ENCODE assay signal across 24 cellular contexts in the genomic region with DNA sequence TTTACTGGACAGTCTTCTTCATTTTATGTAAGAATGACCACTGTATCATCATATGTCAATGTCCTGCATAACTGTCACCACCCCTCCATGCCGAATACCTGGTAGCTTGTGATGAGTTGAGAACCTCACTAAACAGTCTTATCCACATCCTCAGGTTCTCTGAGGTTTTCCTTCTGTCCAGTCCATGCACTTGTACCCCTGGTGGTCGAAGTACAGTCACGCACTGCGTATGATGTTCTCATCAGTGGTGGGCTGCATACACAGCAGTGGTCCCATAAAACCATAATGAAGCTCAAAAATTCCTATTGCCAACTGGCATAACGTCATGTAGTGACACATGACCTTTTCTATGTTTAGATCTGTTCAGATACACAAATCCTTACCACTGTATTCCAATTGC. TPM values are rescaled to one million over a fixed set of nuclear protein-coding genes. Genes with fewer than 3 reads are reported as not detected.
DNase-seq lines count a peak whose midpoint lies in the region; ATAC-seq and TF ChIP-seq lines count a peak whose summit lies in the region.
"Had no signal": no experiment of that assay in that cellular context is flagged by ENCODE, and none has a peak within 500 bp of the region (broad histone marks: within the 10 kb centered on the region; RNA-seq: fewer than 3 reads in every experiment).

No MANE protein-coding gene starts in this region.

- TF ChIP-seq CTCF in GM12864 (IDR thresholded peaks at IDR 0.05; ENCODE audit: low read depth, low read length, missing control alignments), result peak; percentile 6
- peak; percentile 20 for TF ChIP-seq CTCF in fibroblast of pulmonary artery (IDR thresholded peaks at IDR 0.05; ENCODE audit: low read length, missing control alignments)
- no peak for TF ChIP-seq CTCF in coronary artery (IDR thresholded peaks at IDR 0.05)

- DNase-seq in T-helper 1 cell, result no peak
- DNase-seq in GM12864 (ENCODE audit: low read depth), result no peak
- DNase-seq in activated T-helper 2 cell treated with anti-CD3 and anti-CD28 coated beads, Interferon-gamma antibody, Interleukin-2, Interleukin-4, amounts not matched to agents 10 μg/mL and 5 μg/mL and 100 μg/mL, durations not matched to agents 14 hours and 24 hours and 36 hours (ENCODE audit: low spot score), result no peak
- DNase-seq in fibroblast of pulmonary artery (ENCODE audit: low read depth), result no peak
- no peak for DNase-seq in coronary artery (ENCODE audit: low spot score)
- no peak for DNase-seq in NCI-H1417 (lab: John Stamatoyannopoulos, UW)
- no peak for DNase-seq in naive thymus-derived CD8-positive, alpha-beta T cell
- DNase-seq: activated effector memory CD4-positive, alpha-beta T cell treated with Interleukin-2 at 50 U/mL for 16 hours; BE2C; Calu3; cortex of kidney; EL; foreskin keratinocyte; hypothalamus; lower lobe of right lung; NCI-H1436 treated with DMSO at 0.1 percent for 48 hours; NCI-H2171 treated with DMSO at 0.1 percent for 48 hours; right cardiac atrium; Right ventricle myocardium superior; stimulated activated naive CD4-positive, alpha-beta T cell; tibial artery had no signal

- H3K27ac ChIP-seq in coronary artery, result no peak overlapping the region
- H3K27ac ChIP-seq: 22Rv1, foreskin keratinocyte, lower lobe of right lung, tibial artery, VCaP had no signal

- H3K4me3 ChIP-seq in GM12864 (ENCODE audit: low read depth, low read length) (no peak overlapping the region), fibroblast of pulmonary artery (replicated peaks; ENCODE audit: low read depth, low read length) (no peak overlapping the region), coronary artery (no peak overlapping the region)
- H3K4me3 ChIP-seq: lower lobe of right lung, tibial artery had no signal

- H3K4me3 Mint-ChIP-seq in T-helper 1 cell treated with Interleukin-12 subunit alpha and Interleukin-12 subunit beta and Interleukin-4 antibody, amounts not matched to agents 30 μg/mL and 1 μg/mL, for 36 hours, result no peak overlapping the region
- no peak overlapping the region for H3K4me3 Mint-ChIP-seq in activated T-helper 2 cell treated with anti-CD3 and anti-CD28 coated beads, Interferon-gamma antibody, Interleukin-2, Interleukin-4, amounts not matched to agents 10 μg/mL and 5 μg/mL and 100 μg/mL, durations not matched to agents 14 hours and 24 hours and 36 hours (ENCODE audit: low read depth)
- H3K4me3 Mint-ChIP-seq in naive thymus-derived CD8-positive, alpha-beta T cell, result no peak overlapping the region

- ATAC-seq in naive thymus-derived CD8-positive, alpha-beta T cell, result no peak
- ATAC-seq: foreskin keratinocyte, lower lobe of right lung, right cardiac atrium had no signal

- H3K27ac Mint-ChIP-seq in T-helper 1 cell treated with Interleukin-12 subunit alpha and Interleukin-12 subunit beta and Interleukin-4 antibody, amounts not matched to agents 30 μg/mL and 1 μg/mL, for 36 hours, result peak overlapping the region; percentile 53
- peak overlapping the region; percentile 79 for H3K27ac Mint-ChIP-seq in activated T-helper 2 cell treated with anti-CD3 and anti-CD28 coated beads, Interferon-gamma antibody, Interleukin-2, Interleukin-4, amounts not matched to agents 10 μg/mL and 5 μg/mL and 100 μg/mL, durations not matched to agents 14 hours and 24 hours and 36 hours
- peak overlapping the region in 2 of 10 donors; percentile 19 to 32 for H3K27ac Mint-ChIP-seq in naive thymus-derived CD8-positive, alpha-beta T cell

- H3K9me3 Mint-ChIP-seq in T-helper 1 cell treated with Interleukin-12 subunit alpha and Interleukin-12 subunit beta and Interleukin-4 antibody, amounts not matched to agents 30 μg/mL and 1 μg/mL, for 36 hours, result peaks cover 9% of the 10 kb centered on the region
- H3K9me3 Mint-ChIP-seq in activated T-helper 2 cell treated with anti-CD3 and anti-CD28 coated beads, Interferon-gamma antibody, Interleukin-2, Interleukin-4, amounts not matched to agents 10 μg/mL and 5 μg/mL and 100 μg/mL, durations not matched to agents 14 hours and 24 hours and 36 hours, result peaks cover 11% of the 10 kb centered on the region
- H3K9me3 Mint-ChIP-seq in naive thymus-derived CD8-positive, alpha-beta T cell, result peaks cover 0 to 2% (median 0%) of the 10 kb centered on the region in 9 donors

- H3K4me1 Mint-ChIP-seq in T-helper 1 cell treated with Interleukin-12 subunit alpha and Interleukin-12 subunit beta and Interleukin-4 antibody, amounts not matched to agents 30 μg/mL and 1 μg/mL, for 36 hours (ENCODE audit: low read depth), result peaks cover 67% of the 10 kb centered on the region
- peaks cover 81% of the 10 kb centered on the region for H3K4me1 Mint-ChIP-seq in activated T-helper 2 cell treated with anti-CD3 and anti-CD28 coated beads, Interferon-gamma antibody, Interleukin-2, Interleukin-4, amounts not matched to agents 10 μg/mL and 5 μg/mL and 100 μg/mL, durations not matched to agents 14 hours and 24 hours and 36 hours (ENCODE audit: low read depth)
- H3K4me1 Mint-ChIP-seq in naive thymus-derived CD8-positive, alpha-beta T cell, result peaks cover 37 to 69% (median 65%) of the 10 kb centered on the region in 4 donors

- no peaks in the 10 kb centered on the region for H3K27me3 Mint-ChIP-seq in T-helper 1 cell treated with Interleukin-12 subunit alpha and Interleukin-12 subunit beta and Interleukin-4 antibody, amounts not matched to agents 30 μg/mL and 1 μg/mL, for 36 hours (ENCODE audit: low read depth)
- no peaks in the 10 kb centered on the region for H3K27me3 Mint-ChIP-seq in activated T-helper 2 cell treated with anti-CD3 and anti-CD28 coated beads, Interferon-gamma antibody, Interleukin-2, Interleukin-4, amounts not matched to agents 10 μg/mL and 5 μg/mL and 100 μg/mL, durations not matched to agents 14 hours and 24 hours and 36 hours (ENCODE audit: low read depth)
- H3K27me3 Mint-ChIP-seq in naive thymus-derived CD8-positive, alpha-beta T cell, result no peaks in the 10 kb centered on the region

- H3K36me3 Mint-ChIP-seq in T-helper 1 cell treated with Interleukin-12 subunit alpha and Interleukin-12 subunit beta and Interleukin-4 antibody, amounts not matched to agents 30 μg/mL and 1 μg/mL, for 36 hours (ENCODE audit: low read depth), result peaks cover 55% of the 10 kb centered on the region
- peaks cover 85% of the 10 kb centered on the region for H3K36me3 Mint-ChIP-seq in activated T-helper 2 cell treated with anti-CD3 and anti-CD28 coated beads, Interferon-gamma antibody, Interleukin-2, Interleukin-4, amounts not matched to agents 10 μg/mL and 5 μg/mL and 100 μg/mL, durations not matched to agents 14 hours and 24 hours and 36 hours (ENCODE audit: low read depth)
- H3K36me3 Mint-ChIP-seq in naive thymus-derived CD8-positive, alpha-beta T cell, result peaks cover 6 to 63% (median 35%) of the 10 kb centered on the region in 3 donors

- intact Hi-C loops in activated T-helper 2 cell treated with anti-CD3 and anti-CD28 coated beads, Interferon-gamma antibody, Interleukin-2, Interleukin-4, amounts not matched to agents 10 μg/mL and 5 μg/mL and 100 μg/mL, durations not matched to agents 14 hours and 24 hours and 36 hours (cut with micrococcal nuclease), result loop anchor here (2.0 kb wide), 1 partner anchor 33 kb away; the partner anchor contains the start of gene FKBP1A

- POLR2A ChIA-PET in naive thymus-derived CD8-positive, alpha-beta T cell (lab: Charles Lee), result interaction anchor here (0.9 kb wide), 1 partner anchor 23 kb away, joined by 4 read pairs; no protein-coding TSS in a partner anchor

RNA-seq across cellular contexts. Expression of gene SDCBP2, which starts 31.2 kb away (rescaled TPM):
- total RNA-seq in activated T-helper 2 cell treated with anti-CD3 and anti-CD28 coated beads, Interferon-gamma antibody, Interleukin-2, Interleukin-4, amounts not matched to agents 10 μg/mL and 5 μg/mL and 100 μg/mL, durations not matched to agents 14 hours and 24 hours and 36 hours, result 3.2 and 4.1 TPM in 2 replicates
- 1 to 10 TPM; 2.7 to 3.3 TPM for total RNA-seq in naive thymus-derived CD8-positive, alpha-beta T cell
- 1 to 10 TPM in 1 of 3 donors, under 1 TPM in 2; 0.81 to 1.5 (median 0.98) TPM for polyA plus RNA-seq in naive thymus-derived CD8-positive, alpha-beta T cell

RNA-seq across cellular contexts. Expression of gene FKBP1A, which starts 32.8 kb away (rescaled TPM):
- total RNA-seq in activated T-helper 2 cell treated with anti-CD3 and anti-CD28 coated beads, Interferon-gamma antibody, Interleukin-2, Interleukin-4, amounts not matched to agents 10 μg/mL and 5 μg/mL and 100 μg/mL, durations not matched to agents 14 hours and 24 hours and 36 hours, result 320 and 330 TPM in 2 replicates
- total RNA-seq in naive thymus-derived CD8-positive, alpha-beta T cell, result 10 to 100 TPM; 79.0 to 79.4 TPM
- 10 to 100 TPM; 47.2 to 50.4 (median 50.1) TPM for polyA plus RNA-seq in naive thymus-derived CD8-positive, alpha-beta T cell
